In genomic region chrX:130789793-130790192, GRCh38 we compare ENCODE assay signal across 15 cellular contexts.
A peak's percentile ranks its signal among the peaks of the same experiment; 100 is the strongest.
DNase-seq lines count a peak whose midpoint lies in the region; ATAC-seq, FAIRE-seq and TF ChIP-seq lines count a peak whose summit lies in the region.
"Had no signal": no experiment of that assay in that cellular context is flagged by ENCODE, and none has a peak within 500 bp of the region (broad histone marks: within the 10 kb centered on the region; RNA-seq: fewer than 3 reads in every experiment).

No MANE protein-coding gene starts in this region.

- H4K20me1 ChIP-seq in HepG2 (ENCODE audit: insufficient read depth, low read length): no peaks in the 10 kb centered on the region

- intact Hi-C loops in right lobe of liver (cut with DNase I): no loop called here
- intact Hi-C loops in HepG2 (cut with micrococcal nuclease; ENCODE audit: unreplicated experiment): loop anchor here (5.0 kb wide), 1 partner anchor 393 kb away; no protein-coding TSS in a partner anchor
- intact Hi-C loops in vagina (cut with DNase I): no loop called here

- no peaks in the 10 kb centered on the region for H3K27me3 Mint-ChIP-seq in nephron (ENCODE audit: low read depth)
- H3K27me3 Mint-ChIP-seq: CD4-positive, alpha-beta memory T cell had no signal

- H3K9me3 ChIP-seq in right lobe of liver (no peaks in the 10 kb centered on the region), HepG2 (ENCODE audit: low read length) (no peaks in the 10 kb centered on the region), vagina (no peaks in the 10 kb centered on the region)
- H3K9me3 ChIP-seq: A549, BE2C had no signal

- no peaks in the 10 kb centered on the region for H3K79me2 ChIP-seq in HepG2 (ENCODE audit: insufficient read depth, low read length)

- H3K4me3 ChIP-seq in right lobe of liver (no peak overlapping the region), HepG2 (replicated peaks in 1 of 3; ENCODE audit: insufficient read depth in 1 of 3, low read depth in 2 of 3, low read length in 3 of 3) (no peak overlapping the region), vagina (no peak overlapping the region)
- H3K4me3 ChIP-seq: A549, GM23248 had no signal

- H3K36me3 ChIP-seq in right lobe of liver (no peaks in the 10 kb centered on the region), HepG2 (replicated peaks in 1 of 2; ENCODE audit: control insufficient read depth in 1 of 2, insufficient read depth in 2 of 2, low read length in 2 of 2) (no peaks in the 10 kb centered on the region), vagina (no peaks in the 10 kb centered on the region)
- H3K36me3 ChIP-seq: BE2C had no signal

- peaks cover 25% of the 10 kb centered on the region for H3K4me1 Mint-ChIP-seq in nephron
- no peaks in the 10 kb centered on the region for H3K4me1 Mint-ChIP-seq in stimulated activated effector memory CD8-positive, alpha-beta T cell treated with anti-CD3 and anti-CD28 coated beads, Interleukin-12 subunit alpha, Interleukin-12 subunit beta, amount 100 ng/mL, for 72 hours
- H3K4me1 Mint-ChIP-seq: CD4-positive, alpha-beta memory T cell had no signal

- POLR2A ChIA-PET in HepG2 (lab: Yijun Ruan, JAX): no interaction called here

- no peak for FAIRE-seq in HepG2 (lab: Jason Lieb, UNC)
- FAIRE-seq: H54 had no signal

- peak overlapping the region; percentile 10 to 82 (median 19) for H3K27ac Mint-ChIP-seq in nephron
- H3K27ac Mint-ChIP-seq in stimulated activated effector memory CD8-positive, alpha-beta T cell treated with anti-CD3 and anti-CD28 coated beads, Interleukin-12 subunit alpha, Interleukin-12 subunit beta, amount 100 ng/mL, for 72 hours: no peak overlapping the region
- H3K27ac Mint-ChIP-seq: CD4-positive, alpha-beta memory T cell had no signal

- TF ChIP-seq POLR2A in right lobe of liver (IDR thresholded peaks at IDR 0.05) (no peak), HepG2 (IDR thresholded peaks at IDR 0.05; ENCODE audit: insufficient read depth in 1 of 2, low read depth in 2 of 2, low read length in 2 of 2) (no peak), vagina (IDR thresholded peaks at IDR 0.05) (no peak)

- in situ Hi-C loops in HepG2 (cut with HindIII; ENCODE audit: extremely low pct_ligation_motif_present, low pct_unique_long_range_greater_than_20kb): no loop called here

- CTCF ChIA-PET in HepG2 (lab: Yijun Ruan, JAX; ENCODE audit: low intra/inter-chr PET ratio, low total read pairs): no interaction called here

- H3K27ac ChIP-seq in right lobe of liver: no peak overlapping the region
- no peak overlapping the region for H3K27ac ChIP-seq in HepG2 (ENCODE audit: extremely low read length, insufficient read depth, low read length)
- H3K27ac ChIP-seq in vagina: no peak overlapping the region
- H3K27ac ChIP-seq: A549, C4-2B, GM23248, HL-60 had no signal

- no peak overlapping the region for H3K9ac ChIP-seq in HepG2 (ENCODE audit: insufficient read depth, low read depth, low read length)
- H3K9ac ChIP-seq: GM23248 had no signal

- TF ChIP-seq EP300 in HepG2 (IDR thresholded peaks at IDR 0.05; ENCODE audit: low read depth in 2 of 2, low read length in 2 of 2): no peak
- TF ChIP-seq EP300 in HepG2 (CRISPR knock-in tag; IDR thresholded peaks at IDR 0.05; ENCODE audit: borderline replicate concordance): no peak

- ATAC-seq in right lobe of liver: peak in 3 of 4 donors; percentile 38 to 67 (median 41)
- ATAC-seq in HepG2: no peak
- no peak for ATAC-seq in stimulated activated effector memory CD8-positive, alpha-beta T cell treated with anti-CD3 and anti-CD28 coated beads, Interleukin-12 subunit alpha, Interleukin-12 subunit beta, amount 100 ng/mL, for 72 hours
- ATAC-seq: A549, HCT116 had no signal

- H3K27me3 ChIP-seq in right lobe of liver: no peaks in the 10 kb centered on the region
- H3K27me3 ChIP-seq in HepG2 (ENCODE audit: control insufficient read depth in 1 of 2, insufficient read depth in 2 of 2, low read length in 2 of 2): no peaks in the 10 kb centered on the region
- no peaks in the 10 kb centered on the region for H3K27me3 ChIP-seq in vagina
- H3K27me3 ChIP-seq: BE2C had no signal

- H3K4me2 ChIP-seq in HepG2 (ENCODE audit: low read depth, low read length): no peak overlapping the region
- H3K4me2 ChIP-seq: A549 had no signal

- no peak for TF ChIP-seq CTCF in right lobe of liver (IDR thresholded peaks at IDR 0.05)
- TF ChIP-seq CTCF in HepG2 (CRISPR knock-in tag; IDR thresholded peaks at IDR 0.05): no peak
- no peak for TF ChIP-seq CTCF in nephron (IDR thresholded peaks at IDR 0.05; ENCODE audit: unreplicated experiment in 3 of 3)
- no peak for TF ChIP-seq CTCF in vagina (IDR thresholded peaks at IDR 0.05)

- no peak for DNase-seq in right lobe of liver
- DNase-seq in HepG2 (ENCODE audit: low spot score): no peak
- DNase-seq in NCI-H524 treated with DMSO at 0.1 percent for 48 hours (lab: John Stamatoyannopoulos, UW): peak; percentile 73
- no peak for DNase-seq in vagina (ENCODE audit: extremely low spot score in 2 of 2)
- DNase-seq in stimulated activated effector memory CD8-positive, alpha-beta T cell treated with anti-CD3 and anti-CD28 coated beads, Interleukin-12 subunit alpha, Interleukin-12 subunit beta, amount 100 ng/mL, for 72 hours (ENCODE audit: low spot score in 2 of 2): no peak
- no peak for DNase-seq in NCI-H1105 (lab: John Stamatoyannopoulos, UW)
- DNase-seq: BE2C; CD4-positive, alpha-beta memory T cell; GM23248 had no signal

- WGBS in right lobe of liver (ENCODE audit: insufficient coverage, low coverage, low lambda C conversion rate, missing lambda C conversion rate): 60% methylated on average over 2 of the region's 2 CpGs
- 96% methylated on average over 2 of the region's 2 CpGs for WGBS in HepG2 (ENCODE audit: low lambda C conversion rate)

- BruUV-seq in HepG2 (replicated peaks; lab: Mats Ljungman, UMichigan): no TSS peak

- no peak overlapping the region for H3K4me3 Mint-ChIP-seq in nephron
- H3K4me3 Mint-ChIP-seq in stimulated activated effector memory CD8-positive, alpha-beta T cell treated with anti-CD3 and anti-CD28 coated beads, Interleukin-12 subunit alpha, Interleukin-12 subunit beta, amount 100 ng/mL, for 72 hours: no peak overlapping the region
- H3K4me3 Mint-ChIP-seq: CD4-positive, alpha-beta memory T cell had no signal

- H3K36me3 Mint-ChIP-seq in nephron (ENCODE audit: low read depth): no peaks in the 10 kb centered on the region
- no peaks in the 10 kb centered on the region for H3K36me3 Mint-ChIP-seq in stimulated activated effector memory CD8-positive, alpha-beta T cell treated with anti-CD3 and anti-CD28 coated beads, Interleukin-12 subunit alpha, Interleukin-12 subunit beta, amount 100 ng/mL, for 72 hours
- H3K36me3 Mint-ChIP-seq: CD4-positive, alpha-beta memory T cell had no signal

- no peak overlapping the region for H2AFZ ChIP-seq in HepG2 (ENCODE audit: low read length)
- H2AFZ ChIP-seq: GM23248 had no signal

- no peaks in the 10 kb centered on the region for H3K9me3 Mint-ChIP-seq in nephron
- no peaks in the 10 kb centered on the region for H3K9me3 Mint-ChIP-seq in stimulated activated effector memory CD8-positive, alpha-beta T cell treated with anti-CD3 and anti-CD28 coated beads, Interleukin-12 subunit alpha, Interleukin-12 subunit beta, amount 100 ng/mL, for 72 hours

- TF ChIP-seq RAD21 in HepG2 (CRISPR knock-in tag; IDR thresholded peaks at IDR 0.05): no peak

- peaks cover 0 to 15% (median 0%) of the 10 kb centered on the region in 4 donors for H3K4me1 ChIP-seq in right lobe of liver
- no peaks in the 10 kb centered on the region for H3K4me1 ChIP-seq in HepG2 (ENCODE audit: insufficient read depth, low read length)
- H3K4me1 ChIP-seq in vagina: no peaks in the 10 kb centered on the region
- H3K4me1 ChIP-seq: A549, BE2C had no signal

TF ChIP-seq in HepG2, 621 proteins besides CTCF, POLR2A, EP300 and RAD21:
- TF ChIP-seq ZNF350 (CRISPR knock-in tag; IDR thresholded peaks at IDR 0.05; ENCODE audit: borderline replicate concordance, low read depth) (no peak), ZBTB14 (CRISPR knock-in tag; IDR thresholded peaks at IDR 0.05) (no peak), HNRNPH1 (optimal IDR thresholded peaks at IDR 0.05; ENCODE audit: low read depth, low read length) (no peak), ZNF614 (CRISPR knock-in tag; IDR thresholded peaks at IDR 0.05; ENCODE audit: borderline replicate concordance) (no peak), ZNF30 (CRISPR knock-in tag; IDR thresholded peaks at IDR 0.05) (no peak), THAP11 (CRISPR knock-in tag; IDR thresholded peaks at IDR 0.05) (no peak)

Comparison
In these comparisons a context has a peak if more than half of its experiments do, and no peak if none do; other contexts are left out.
1. ATAC-seq: peak in right lobe of liver (3 of 4); none in HepG2 (single experiment) and stimulated activated effector memory CD8-positive, alpha-beta T cell treated with anti-CD3 and anti-CD28 coated beads, Interleukin-12 subunit alpha, Interleukin-12 subunit beta, amount 100 ng/mL, for 72 hours (single experiment).